ENCODE assay signal across 8 cellular contexts in the genomic region with DNA sequence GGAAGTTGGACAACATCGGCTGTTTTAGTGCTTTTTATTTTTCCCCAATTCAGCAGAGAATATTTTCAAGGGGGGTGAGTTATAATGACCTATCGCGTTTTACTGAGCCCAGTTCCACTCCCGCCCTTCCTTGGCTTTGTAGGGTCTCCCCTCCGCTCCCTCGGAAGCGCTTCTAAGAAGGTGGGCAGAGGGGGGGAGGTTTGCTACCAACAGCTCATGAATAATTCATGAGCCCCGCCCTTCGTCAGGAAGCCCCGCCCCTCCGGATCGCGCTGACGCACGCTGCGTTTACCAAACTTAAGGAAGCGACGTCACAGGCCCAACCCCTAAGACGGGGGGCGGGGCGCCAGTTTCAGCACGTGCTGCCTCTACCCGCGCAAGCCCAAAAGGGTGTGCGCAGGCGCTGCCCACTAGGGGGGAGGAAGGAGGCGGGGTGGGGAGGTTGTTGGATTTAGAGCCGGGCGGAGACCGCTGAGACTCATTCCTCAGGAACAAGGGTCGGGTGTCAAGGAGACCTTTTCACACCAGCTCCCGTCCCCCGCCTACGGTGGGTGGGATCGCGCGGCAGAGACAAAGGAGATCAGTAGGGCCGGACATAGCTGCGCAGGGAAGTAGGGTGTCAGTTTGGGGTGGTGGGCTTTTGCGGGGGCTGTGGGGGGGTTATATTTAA. TPM values are rescaled to one million over a fixed set of nuclear protein-coding genes. Genes with fewer than 3 reads are reported as not detected.
DNase-seq lines count a peak whose midpoint lies in the region; TF ChIP-seq lines count a peak whose summit lies in the region.

No MANE protein-coding gene starts in this region.

- H3K4me3 ChIP-seq in SK-N-MC, result peak overlapping the region; percentile 97
- peak overlapping the region; percentile 95 to 98 for H3K4me3 ChIP-seq in neutrophil (ENCODE audit: low read depth in 1 of 2, low read length in 1 of 2)

- H3K27me3 ChIP-seq in neutrophil, result no peaks in the 10 kb centered on the region

- peaks cover 32% of the 10 kb centered on the region for H3K36me3 ChIP-seq in SK-N-MC (ENCODE audit: insufficient read depth, low read length)
- peaks cover 16% of the 10 kb centered on the region for H3K36me3 ChIP-seq in neutrophil

- H3K4me1 Mint-ChIP-seq in HFFc6 (ENCODE audit: low read depth), result peaks cover 26% of the 10 kb centered on the region
- peaks cover 37% of the 10 kb centered on the region for H3K4me1 Mint-ChIP-seq in activated naive CD4-positive, alpha-beta T cell treated with anti-CD3 and anti-CD28 coated beads, Interleukin-2, amount 50 U/mL, for 24 hours

- peaks cover 21 to 28% of the 10 kb centered on the region in 2 experiments for H3K4me1 ChIP-seq in neutrophil (ENCODE audit: control insufficient read depth in 1 of 2, insufficient read depth in 1 of 2, low read depth in 1 of 2, low read length in 1 of 2)

- peaks cover 27% of the 10 kb centered on the region for H3K27me3 Mint-ChIP-seq in HFFc6 (ENCODE audit: insufficient read depth)
- H3K27me3 Mint-ChIP-seq in activated naive CD4-positive, alpha-beta T cell treated with anti-CD3 and anti-CD28 coated beads, Interleukin-2, amount 50 U/mL, for 24 hours, result no peaks in the 10 kb centered on the region

- H3K27ac ChIP-seq in SK-N-MC (peak overlapping the region; percentile 100), neutrophil (peak overlapping the region; percentile 98), substantia nigra (ENCODE audit: low read depth, low read length, poor library complexity, severe bottlenecking) (peak overlapping the region; percentile 100)

- H3K9me3 ChIP-seq in SK-N-MC (ENCODE audit: low read depth, low read length), result peaks cover 2% of the 10 kb centered on the region; the same call in 1 of the 2 replicates
- H3K9me3 ChIP-seq in neutrophil, result no peaks in the 10 kb centered on the region

- TF ChIP-seq CTCF in HFFc6 (IDR thresholded peaks at IDR 0.05), result peak; percentile 71
- TF ChIP-seq CTCF in neutrophil (IDR thresholded peaks at IDR 0.05), result peak; percentile 74

- H3K9ac ChIP-seq in SK-N-MC (ENCODE audit: insufficient read length), result peak overlapping the region; percentile 100

- DNase-seq in GF-D8 (lab: John Stamatoyannopoulos, UW) (peak; percentile 97), HFFc6 (peak; percentile 99), NCI-H1048 (lab: John Stamatoyannopoulos, UW) (peak; percentile 98), SK-N-MC (ENCODE audit: low read depth, low spot score) (peak; percentile 98), germinal center (ENCODE audit: low spot score) (peak; percentile 98), substantia nigra (lab: John Stamatoyannopoulos, UW) (peak; percentile 93 to 100 (median 99))

- H3K4me3 Mint-ChIP-seq in HFFc6, result peak overlapping the region; percentile 99
- peak overlapping the region; percentile 98 for H3K4me3 Mint-ChIP-seq in activated naive CD4-positive, alpha-beta T cell treated with anti-CD3 and anti-CD28 coated beads, Interleukin-2, amount 50 U/mL, for 24 hours

- peak overlapping the region; percentile 100 for H3K27ac Mint-ChIP-seq in HFFc6
- peak overlapping the region; percentile 99 for H3K27ac Mint-ChIP-seq in activated naive CD4-positive, alpha-beta T cell treated with anti-CD3 and anti-CD28 coated beads, Interleukin-2, amount 50 U/mL, for 24 hours

- H3K36me3 Mint-ChIP-seq in HFFc6 (ENCODE audit: low read depth), result peaks cover 19% of the 10 kb centered on the region; the same call in 1 of the 2 replicates
- peaks cover 7% of the 10 kb centered on the region for H3K36me3 Mint-ChIP-seq in activated naive CD4-positive, alpha-beta T cell treated with anti-CD3 and anti-CD28 coated beads, Interleukin-2, amount 50 U/mL, for 24 hours

- peaks cover 10% of the 10 kb centered on the region for H3K9me3 Mint-ChIP-seq in HFFc6
- no peaks in the 10 kb centered on the region for H3K9me3 Mint-ChIP-seq in activated naive CD4-positive, alpha-beta T cell treated with anti-CD3 and anti-CD28 coated beads, Interleukin-2, amount 50 U/mL, for 24 hours

RNA-seq across cellular contexts. Expression of a gene that starts 0.5 kb away (rescaled TPM):
- 10 to 100 TPM; 38.7 to 42.9 (median 41.2) TPM for total RNA-seq in HFFc6 (2021; fragmentation: NEBNext Ultra II Directional; extraction: Animal tissue kit (Norgen Biotek cat#: 25700))

RNA-seq across cellular contexts. Expression of a gene that starts 0.6 kb away (rescaled TPM):
- total RNA-seq in HFFc6 (2021; fragmentation: NEBNext Ultra II Directional; extraction: Animal tissue kit (Norgen Biotek cat#: 25700)), result 1 to 10 TPM in 4 of 6 experiments, under 1 TPM in 2; 0.55 to 1.7 (median 1.2) TPM

RNA-seq across cellular contexts. Expression of a gene that starts 7.2 kb away (rescaled TPM):
- total RNA-seq in HFFc6 (2021; fragmentation: NEBNext Ultra II Directional; extraction: Animal tissue kit (Norgen Biotek cat#: 25700)), result 10 to 100 TPM; 22.9 to 33.6 (median 26.5) TPM

RNA-seq across cellular contexts. Expression of a gene that starts 35.0 kb away (rescaled TPM):
- total RNA-seq in HFFc6 (2021; fragmentation: NEBNext Ultra II Directional; extraction: Animal tissue kit (Norgen Biotek cat#: 25700)), result 1 to 10 TPM in 3 of 6 experiments, under 1 TPM in 3; 0.66 to 1.6 (median 1.0) TPM

RNA-seq across cellular contexts. Expression of a gene that starts 49.9 kb away (rescaled TPM):
- total RNA-seq in HFFc6 (2021; fragmentation: NEBNext Ultra II Directional; extraction: Animal tissue kit (Norgen Biotek cat#: 25700)), result 10 to 100 TPM; 50.6 to 54.5 (median 51.7) TPM

Comparison
In these comparisons a context has a peak if more than half of its experiments do, and no peak if none do; other contexts are left out.
1. Peak in every context shown above with its lines: DNase-seq, H3K4me3 ChIP-seq and H3K27ac ChIP-seq.